Comparison of ENCODE assay signal across 8 cellular contexts in genomic region chr14:35215110-35215872, GRCh38.
DNase-seq lines count a peak whose midpoint lies in the region; ATAC-seq and TF ChIP-seq lines count a peak whose summit lies in the region.

No MANE protein-coding gene starts in this region.

- no peak for ATAC-seq in Right ventricle myocardium inferior
- ATAC-seq in foreskin keratinocyte = no peak
- ATAC-seq in GM21723 (IDR thresholded peaks at IDR 0.05; ENCODE audit: unreplicated experiment) = no peak

- DNase-seq in cardiac muscle cell (ENCODE audit: low read depth in 1 of 2, low spot score in 1 of 2) = peak; percentile 43 to 76
- no peak for DNase-seq in Right ventricle myocardium inferior (ENCODE audit: missing footprints)
- DNase-seq in RWPE1 (ENCODE audit: low spot score) = peak; percentile 8
- DNase-seq in foreskin keratinocyte = peak in 1 of 2 donors; percentile 18
- no peak for DNase-seq in sigmoid colon
- no peak for DNase-seq in germinal center (ENCODE audit: low spot score)
- DNase-seq in NCI-H2081 treated with DMSO at 0.1 percent for 48 hours (lab: John Stamatoyannopoulos, UW) = no peak

- H3K36me3 ChIP-seq in cardiac muscle cell = no peaks in the 10 kb centered on the region
- H3K36me3 ChIP-seq in sigmoid colon = no peaks in the 10 kb centered on the region

- CTCF ChIA-PET in RWPE1 (lab: Yijun Ruan, JAX) = interaction anchor here (0.8 to 1.8 kb wide), 3 partner anchors 14 to 201 kb away, joined by 3 to 6 read pairs (median 5); no protein-coding TSS in a partner anchor

- H3K4me3 ChIP-seq in cardiac muscle cell = no peak overlapping the region
- no peak overlapping the region for H3K4me3 ChIP-seq in sigmoid colon

- intact Hi-C loops in Right ventricle myocardium inferior (cut with DNase I) (loop anchor here (2.0 to 10.0 kb wide), 2 partner anchors 70 to 198 kb away; no protein-coding TSS in a partner anchor), sigmoid colon (cut with DNase I) (loop anchor here (2.0 to 10.0 kb wide), 3 partner anchors 70 to 192 kb away; no protein-coding TSS in a partner anchor)

- no peak for TF ChIP-seq POLR2A in sigmoid colon (IDR thresholded peaks at IDR 0.05)

- TF ChIP-seq EP300 in sigmoid colon (IDR thresholded peaks at IDR 0.05) = no peak

- TF ChIP-seq CTCF in cardiac muscle cell (IDR thresholded peaks at IDR 0.05; ENCODE audit: low read depth, low read length) (peak; percentile 60), RWPE1 (conservative IDR thresholded peaks at IDR 0.05; ENCODE audit: low read depth) (no peak), foreskin keratinocyte (conservative IDR thresholded peaks at IDR 0.05) (peak; percentile 62), sigmoid colon (IDR thresholded peaks at IDR 0.05) (peak; percentile 26 to 60 (median 50))

- H3K9me3 ChIP-seq in cardiac muscle cell (ENCODE audit: low read depth) (no peaks in the 10 kb centered on the region), sigmoid colon (no peaks in the 10 kb centered on the region)

- H3K4me1 ChIP-seq in cardiac muscle cell (ENCODE audit: low read depth) (peaks cover 4% of the 10 kb centered on the region), foreskin keratinocyte (peaks cover 23% of the 10 kb centered on the region), sigmoid colon (peaks cover 0 to 5% (median 2%) of the 10 kb centered on the region in 4 donors)

- H3K27ac ChIP-seq in cardiac muscle cell (peak overlapping the region; percentile 62), RWPE1 (peak overlapping the region; percentile 92), foreskin keratinocyte (peak overlapping the region; percentile 88), sigmoid colon (no peak overlapping the region)

- 89 to 97% methylated on average over 6 of the region's 6 CpGs for WGBS in sigmoid colon, 2 donors

- POLR2A ChIA-PET in RWPE1 (lab: Yijun Ruan, JAX; ENCODE audit: low non-redundant PET) = no interaction called here

- no peaks in the 10 kb centered on the region for H3K27me3 ChIP-seq in cardiac muscle cell
- H3K27me3 ChIP-seq in foreskin keratinocyte = no peaks in the 10 kb centered on the region
- no peaks in the 10 kb centered on the region for H3K27me3 ChIP-seq in sigmoid colon

Comparison
In these comparisons a context has a peak if more than half of its experiments do, and no peak if none do; other contexts are left out.
1. DNase-seq: peak in cardiac muscle cell (2 of 2) and RWPE1 (single experiment); none in Right ventricle myocardium inferior (single experiment), sigmoid colon (single experiment), germinal center (single experiment) and NCI-H2081 treated with DMSO at 0.1 percent for 48 hours (single experiment).
2. H3K27ac ChIP-seq: peak in cardiac muscle cell (single experiment), RWPE1 (single experiment) and foreskin keratinocyte (single experiment); none in sigmoid colon (0 of 4).